8 cellular contexts compared by ENCODE assay signal in the genomic region with DNA sequence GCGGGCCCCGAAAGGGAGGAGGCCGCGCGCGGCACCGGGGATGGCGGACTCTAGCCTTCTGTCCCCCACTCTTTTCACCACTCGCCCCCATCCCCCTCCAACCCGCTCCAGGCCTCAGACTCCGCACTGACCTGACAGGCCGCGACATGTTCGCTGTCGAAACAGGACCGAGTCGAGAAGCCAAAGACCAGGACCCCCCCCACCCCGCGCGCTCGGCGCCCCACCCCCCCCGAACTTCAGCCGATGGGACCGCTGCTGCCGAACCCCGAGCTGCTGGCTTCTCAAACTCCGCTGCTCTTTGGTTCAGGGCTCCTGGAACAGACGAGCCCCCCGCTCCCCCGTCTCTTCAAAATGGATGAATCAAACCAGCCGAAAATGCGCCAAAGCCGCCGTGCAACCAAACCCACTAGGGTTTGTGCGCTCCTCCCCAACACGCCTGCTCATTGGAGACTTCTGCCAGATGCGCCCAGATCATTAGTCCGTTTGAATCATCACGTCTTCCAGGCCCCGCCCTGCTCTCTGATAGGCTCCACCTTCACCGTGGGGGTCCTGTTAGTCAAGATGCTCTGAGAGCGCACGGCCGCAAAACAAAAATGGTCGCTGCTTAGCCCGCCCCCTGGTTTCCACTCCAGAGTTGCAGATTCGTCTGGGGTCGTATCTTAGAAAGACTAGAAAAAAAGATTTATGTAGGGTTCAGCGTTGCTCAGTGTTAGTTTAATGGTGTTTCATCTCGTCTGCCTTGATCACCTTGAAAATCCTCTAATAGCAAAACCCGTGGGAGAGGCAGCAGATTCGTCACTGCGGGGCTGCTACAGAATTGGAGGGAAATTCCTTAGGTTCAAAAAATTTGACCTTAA. TPM values are rescaled to one million over a fixed set of nuclear protein-coding genes. Genes with fewer than 3 reads are reported as not detected.
A peak's percentile ranks its signal among the peaks of the same experiment; 100 is the strongest.
DNase-seq lines count a peak whose midpoint lies in the region; ATAC-seq and TF ChIP-seq lines count a peak whose summit lies in the region.

A gene with protein sequence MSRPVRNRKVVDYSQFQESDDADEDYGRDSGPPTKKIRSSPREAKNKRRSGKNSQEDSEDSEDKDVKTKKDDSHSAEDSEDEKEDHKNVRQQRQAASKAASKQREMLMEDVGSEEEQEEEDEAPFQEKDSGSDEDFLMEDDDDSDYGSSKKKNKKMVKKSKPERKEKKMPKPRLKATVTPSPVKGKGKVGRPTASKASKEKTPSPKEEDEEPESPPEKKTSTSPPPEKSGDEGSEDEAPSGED (minus strand): TSS at position 357 of the 857 bp plus-strand sequence. CDS start 209 bp downstream, at position 148.

- DNase-seq in ACHN, result peak; percentile 99
- peak; percentile 99 for DNase-seq in NCI-H2227 (lab: John Stamatoyannopoulos, UW; ENCODE audit: unreplicated experiment)
- DNase-seq in WERI-Rb-1, result peak; percentile 100
- peak; percentile 99 for DNase-seq in mammary epithelial cell

- H3K79me2 ChIP-seq in mammary epithelial cell (ENCODE audit: insufficient read depth, low read length), result peaks cover 46% of the 10 kb centered on the region

- H3K4me3 ChIP-seq in WERI-Rb-1 (ENCODE audit: low read depth, low read length) (peak within 1 kb of the TSS; percentile 60), mammary epithelial cell (replicated peaks in 1 of 3; ENCODE audit: insufficient read depth in 1 of 3, low read depth in 2 of 3, low read length in 3 of 3) (peak within 1 kb of the TSS; percentile 66 to 90 (median 74)), iPS-20b (ENCODE audit: low read length) (peak within 1 kb of the TSS; percentile 96), skin epidermis (peak within 1 kb of the TSS; percentile 86 to 99 (median 88))

- H3K36me3 ChIP-seq in WERI-Rb-1, result peaks cover 42% of the 10 kb centered on the region
- H3K36me3 ChIP-seq in mammary epithelial cell (ENCODE audit: insufficient read depth, low read length), result no peaks in the 10 kb centered on the region
- peaks cover 21% of the 10 kb centered on the region for H3K36me3 ChIP-seq in iPS-20b (ENCODE audit: insufficient read depth, low read depth, low read length)

- H3K9me3 ChIP-seq in WERI-Rb-1 (ENCODE audit: severe bottlenecking) (no peaks in the 10 kb centered on the region), mammary epithelial cell (replicated peaks; ENCODE audit: insufficient read depth, low read length) (no peaks in the 10 kb centered on the region), iPS-20b (ENCODE audit: insufficient read depth, low read depth, low read length) (no peaks in the 10 kb centered on the region)

- BruUV-seq in mammary epithelial cell (replicated peaks; lab: Mats Ljungman, UMichigan), result no TSS peak

- TF ChIP-seq CTCF in WERI-Rb-1 (IDR thresholded peaks at IDR 0.05; ENCODE audit: low read depth, low read length) (peak; percentile 13; the same call in 1 of the 2 replicates), mammary epithelial cell (conservative IDR thresholded peaks at IDR 0.05 in 1 of 2, IDR thresholded peaks at IDR 0.05 in 1 of 2; ENCODE audit: extremely low read depth in 1 of 2, insufficient read depth in 1 of 2, low read depth in 1 of 2, low read length in 2 of 2) (no peak)

- intact Hi-C loops in mammary epithelial cell (cut with micrococcal nuclease), result loop anchor here (1.0 to 2.0 kb wide), 2 partner anchors 25 to 63 kb away; a partner anchor contains a TSS

- H3K27me3 ChIP-seq in WERI-Rb-1 (ENCODE audit: insufficient read depth, low read depth, severe bottlenecking) (no peaks in the 10 kb centered on the region), mammary epithelial cell (ENCODE audit: insufficient read depth, low read length) (no peaks in the 10 kb centered on the region), iPS-20b (ENCODE audit: insufficient read depth, low read length) (0 out of 2 replicates have a peak, but pooled peaks cover 5% of the 10 kb centered on the region)

- dilution Hi-C loops in mammary epithelial cell (cut with HindIII; ENCODE audit: low sequenced_read_pairs), result no loop called here

- peak within 1 kb of the TSS; percentile 90 for H3K4me2 ChIP-seq in mammary epithelial cell (ENCODE audit: insufficient read depth, low read depth, low read length)

- CTCF ChIA-PET in mammary epithelial cell (lab: Charles Lee; ENCODE audit: low non-redundant PET), result no interaction called here

- H3K9ac ChIP-seq in mammary epithelial cell (ENCODE audit: insufficient read depth, low read length) (peak within 1 kb of the TSS; percentile 85), iPS-20b (ENCODE audit: low read depth, low read length) (peak within 1 kb of the TSS; percentile 88)

- H3K4me1 ChIP-seq in mammary epithelial cell (ENCODE audit: insufficient read depth, low read length), result peaks cover 16% of the 10 kb centered on the region
- peaks cover 18% of the 10 kb centered on the region; the same call in 1 of the 2 replicates for H3K4me1 ChIP-seq in iPS-20b (ENCODE audit: insufficient read depth, low read length)

- in situ Hi-C loops in ACHN (cut with HindIII; ENCODE audit: low pct_ligation_motif_present, low pct_unique_long_range_greater_than_20kb, low sequenced_read_pairs), result no loop called here
- in situ Hi-C loops in mammary epithelial cell (cut with MboI; ENCODE audit: low sequenced_read_pairs in 2 of 2), result no loop called here

- peak within 1 kb of the TSS; percentile 94 for H2AFZ ChIP-seq in mammary epithelial cell (ENCODE audit: low read depth, low read length)

- ATAC-seq in GM18873 (IDR thresholded peaks at IDR 0.05; ENCODE audit: low FRiP score, unreplicated experiment) (peak; percentile 81), HG03139 (IDR thresholded peaks at IDR 0.05; ENCODE audit: unreplicated experiment) (peak; percentile 64)

- WGBS in mammary epithelial cell (ENCODE audit: low coverage, missing lambda C conversion rate), result 2% methylated on average over 23 of the region's 54 CpGs

- H3K27ac ChIP-seq in WERI-Rb-1 (peak within 1 kb of the TSS; percentile 98), mammary epithelial cell (ENCODE audit: insufficient read depth, low read depth, low read length) (peak within 1 kb of the TSS; percentile 87), iPS-20b (ENCODE audit: low read length) (peak within 1 kb of the TSS; percentile 84), skin epidermis (peak within 1 kb of the TSS; percentile 88 to 100 (median 98))

- no peaks in the 10 kb centered on the region for H4K20me1 ChIP-seq in mammary epithelial cell (ENCODE audit: insufficient read depth, low read length)

RNA-seq across cellular contexts. Expression of the gene that starts here (rescaled TPM):
- total RNA-seq in mammary epithelial cell, result 100 to 1,000 TPM in 1 of 2 donors, 10 to 100 TPM in 1; 94.5 to 160 TPM
- polyA plus RNA-seq in mammary epithelial cell, result 46.3 TPM
- 93.5 TPM for polyA minus RNA-seq in mammary epithelial cell

Comparison
In these comparisons a context has a peak if more than half of its experiments do, and no peak if none do; other contexts are left out.
1. Peak in every context shown above with its lines: DNase-seq, ATAC-seq, H3K4me3 ChIP-seq and H3K27ac ChIP-seq.